Comparison of ENCODE assay signal across 26 cellular contexts in genomic region chr13:51623473-51623872, GRCh38. TPM values are rescaled to one million over a fixed set of nuclear protein-coding genes. Genes with fewer than 3 reads are reported as not detected.
A peak's percentile ranks its signal among the peaks of the same experiment; 100 is the strongest.
DNase-seq lines count a peak whose midpoint lies in the region; ATAC-seq, FAIRE-seq and TF ChIP-seq lines count a peak whose summit lies in the region.
"Had no signal": no experiment of that assay in that cellular context is flagged by ENCODE, and none has a peak within 500 bp of the region (broad histone marks: within the 10 kb centered on the region; RNA-seq: fewer than 3 reads in every experiment).

No MANE protein-coding gene starts in this region.

- H3K4me3 Mint-ChIP-seq in CD4-positive, alpha-beta memory T cell, result peak overlapping the region in 4 of 8 donors; percentile 13 to 62 (median 40)
- H3K4me3 Mint-ChIP-seq in astrocyte (ENCODE audit: unreplicated experiment) (no peak overlapping the region), type B pancreatic cell (no peak overlapping the region)
- H3K4me3 Mint-ChIP-seq in natural killer cell treated with Interleukin-12 subunit alpha and Interleukin-12 subunit beta and Interleukin-15 and Interleukin-18, amount 100 ng/mL, for 72 hours, result peak overlapping the region; percentile 6
- no peak overlapping the region for H3K4me3 Mint-ChIP-seq in activated CD4-positive, alpha-beta T cell treated with anti-CD3 and anti-CD28 coated beads, Interleukin-2, amount 10 ng/mL, durations not matched to agents 7 days and 5 days
- H3K4me3 Mint-ChIP-seq: activated CD4-positive, alpha-beta memory T cell treated with anti-CD3 and anti-CD28 coated beads for 36 hours; CD4-positive, alpha-beta T cell; memory B cell; stimulated activated effector memory CD8-positive, alpha-beta T cell treated with anti-CD3 and anti-CD28 coated beads, Interleukin-12 subunit alpha, Interleukin-12 subunit beta, amount 100 ng/mL, for 72 hours; WTC11 had no signal

- no peaks in the 10 kb centered on the region for H3K9me3 ChIP-seq in CD4-positive, alpha-beta memory T cell (ENCODE audit: control insufficient read depth in 1 of 2, low read length in 2 of 2)
- H3K9me3 ChIP-seq in Loucy (ENCODE audit: insufficient read depth, low read depth, low read length) (no peaks in the 10 kb centered on the region), astrocyte (ENCODE audit: insufficient read depth, low read depth, low read length) (no peaks in the 10 kb centered on the region)
- H3K9me3 ChIP-seq: gastroesophageal sphincter, pancreas, right lobe of liver had no signal

- H2AFZ ChIP-seq in Loucy (ENCODE audit: low read length), result no peak overlapping the region
- H2AFZ ChIP-seq in astrocyte (ENCODE audit: low read depth, low read length), result no peak overlapping the region

- no peak for DNase-seq in CD4-positive, alpha-beta memory T cell
- DNase-seq in astrocyte (ENCODE audit: low read depth), result peak; percentile 49
- DNase-seq in natural killer cell treated with Interleukin-12 subunit alpha and Interleukin-12 subunit beta and Interleukin-15 and Interleukin-18, amount 100 ng/mL, for 72 hours (ENCODE audit: low spot score), result no peak
- no peak for DNase-seq in type B pancreatic cell (ENCODE audit: extremely low spot score, unreplicated experiment)
- DNase-seq in frontal cortex (ENCODE audit: low spot score in 2 of 2), result no peak
- no peak for DNase-seq in brain microvascular endothelial cell
- DNase-seq in activated CD4-positive, alpha-beta T cell treated with anti-CD3 and anti-CD28 coated beads, Interleukin-2, amount 10 ng/mL, durations not matched to agents 7 days and 5 days, result no peak
- DNase-seq: activated CD4-positive, alpha-beta memory T cell treated with anti-CD3 and anti-CD28 coated beads for 36 hours; activated naive CD4-positive, alpha-beta T cell; activated T-cell treated with anti-CD3 and anti-CD28 coated beads for 4 hours; amygdala; CD4-positive, alpha-beta T cell; central memory CD4-positive, alpha-beta T cell; DMS53; GOT3; Kasumi-1; kidney glomerular epithelial cell; naive B cell; NCI-H1436; pancreas; right lobe of liver had no signal

- H3K9me3 Mint-ChIP-seq in CD4-positive, alpha-beta memory T cell, result no peaks in the 10 kb centered on the region
- H3K9me3 Mint-ChIP-seq in astrocyte (ENCODE audit: unreplicated experiment), result no peaks in the 10 kb centered on the region
- H3K9me3 Mint-ChIP-seq in natural killer cell treated with Interleukin-12 subunit alpha and Interleukin-12 subunit beta and Interleukin-15 and Interleukin-18, amount 100 ng/mL, for 72 hours, result no peaks in the 10 kb centered on the region
- no peaks in the 10 kb centered on the region for H3K9me3 Mint-ChIP-seq in type B pancreatic cell
- no peaks in the 10 kb centered on the region for H3K9me3 Mint-ChIP-seq in activated CD4-positive, alpha-beta T cell treated with anti-CD3 and anti-CD28 coated beads, Interleukin-2, amount 10 ng/mL, durations not matched to agents 7 days and 5 days
- H3K9me3 Mint-ChIP-seq: activated CD4-positive, alpha-beta memory T cell treated with anti-CD3 and anti-CD28 coated beads for 36 hours; CD4-positive, alpha-beta T cell; memory B cell; naive B cell; stimulated activated effector memory CD8-positive, alpha-beta T cell treated with anti-CD3 and anti-CD28 coated beads, Interleukin-12 subunit alpha, Interleukin-12 subunit beta, amount 100 ng/mL, for 72 hours; WTC11 had no signal

- no peaks in the 10 kb centered on the region for H3K27me3 ChIP-seq in CD4-positive, alpha-beta memory T cell (ENCODE audit: insufficient read depth, low read length)
- H3K27me3 ChIP-seq in Loucy (ENCODE audit: insufficient read depth, low read length, poor library complexity, severe bottlenecking) (no peaks in the 10 kb centered on the region), astrocyte (ENCODE audit: insufficient read depth, low read length) (no peaks in the 10 kb centered on the region), brain microvascular endothelial cell (replicated peaks) (no peaks in the 10 kb centered on the region)
- H3K27me3 ChIP-seq: gastroesophageal sphincter, pancreas, right lobe of liver had no signal

- H4K20me1 ChIP-seq in Loucy (ENCODE audit: insufficient read depth, low read length, poor library complexity, severe bottlenecking) (peaks cover 2% of the 10 kb centered on the region), astrocyte (ENCODE audit: insufficient read depth, low read length) (peaks cover 15% of the 10 kb centered on the region)

- H3K4me1 ChIP-seq in CD4-positive, alpha-beta memory T cell (ENCODE audit: insufficient read depth, low read length), result peaks cover 13% of the 10 kb centered on the region
- H3K4me1 ChIP-seq in Loucy (ENCODE audit: insufficient read depth, low read length, poor library complexity, severe bottlenecking) (peaks cover 27% of the 10 kb centered on the region), astrocyte (ENCODE audit: insufficient read depth, low read length) (peaks cover 12% of the 10 kb centered on the region)

- H3K27ac Mint-ChIP-seq in CD4-positive, alpha-beta memory T cell, result peak overlapping the region in 4 of 7 donors; percentile 30 to 78 (median 36)
- H3K27ac Mint-ChIP-seq in astrocyte (ENCODE audit: unreplicated experiment) (peak overlapping the region; percentile 30), type B pancreatic cell (no peak overlapping the region)
- no peak overlapping the region for H3K27ac Mint-ChIP-seq in natural killer cell treated with Interleukin-12 subunit alpha and Interleukin-12 subunit beta and Interleukin-15 and Interleukin-18, amount 100 ng/mL, for 72 hours
- no peak overlapping the region for H3K27ac Mint-ChIP-seq in activated CD4-positive, alpha-beta T cell treated with anti-CD3 and anti-CD28 coated beads, Interleukin-2, amount 10 ng/mL, durations not matched to agents 7 days and 5 days
- H3K27ac Mint-ChIP-seq: activated CD4-positive, alpha-beta memory T cell treated with anti-CD3 and anti-CD28 coated beads for 36 hours; CD4-positive, alpha-beta T cell; stimulated activated effector memory CD8-positive, alpha-beta T cell treated with anti-CD3 and anti-CD28 coated beads, Interleukin-12 subunit alpha, Interleukin-12 subunit beta, amount 100 ng/mL, for 72 hours; WTC11 had no signal

- no peaks in the 10 kb centered on the region for H3K27me3 Mint-ChIP-seq in CD4-positive, alpha-beta memory T cell
- H3K27me3 Mint-ChIP-seq in astrocyte (ENCODE audit: low read depth, unreplicated experiment) (no peaks in the 10 kb centered on the region), type B pancreatic cell (no peaks in the 10 kb centered on the region)
- no peaks in the 10 kb centered on the region for H3K27me3 Mint-ChIP-seq in natural killer cell treated with Interleukin-12 subunit alpha and Interleukin-12 subunit beta and Interleukin-15 and Interleukin-18, amount 100 ng/mL, for 72 hours
- H3K27me3 Mint-ChIP-seq in activated CD4-positive, alpha-beta T cell treated with anti-CD3 and anti-CD28 coated beads, Interleukin-2, amount 10 ng/mL, durations not matched to agents 7 days and 5 days, result no peaks in the 10 kb centered on the region
- H3K27me3 Mint-ChIP-seq: activated CD4-positive, alpha-beta memory T cell treated with anti-CD3 and anti-CD28 coated beads for 36 hours; CD4-positive, alpha-beta T cell; memory B cell; naive B cell had no signal

- CTCF ChIA-PET in CD4-positive, alpha-beta memory T cell (lab: Charles Lee; ENCODE audit: partially characterized antibody), result no interaction called here
- CTCF ChIA-PET in activated CD4-positive, alpha-beta T cell treated with anti-CD3 and anti-CD28 coated beads, Interleukin-2, amount 10 ng/mL, durations not matched to agents 7 days and 5 days (lab: Charles Lee), result interaction anchor here (0.6 to 1.8 kb wide), 2 partner anchors 9 to 136 kb away, joined by 3 to 6 read pairs; no protein-coding TSS in a partner anchor

- no peak for ATAC-seq in natural killer cell treated with Interleukin-12 subunit alpha and Interleukin-12 subunit beta and Interleukin-15 and Interleukin-18, amount 100 ng/mL, for 72 hours
- ATAC-seq: gastroesophageal sphincter; pancreas; right lobe of liver; stimulated activated effector memory CD8-positive, alpha-beta T cell treated with anti-CD3 and anti-CD28 coated beads, Interleukin-12 subunit alpha, Interleukin-12 subunit beta, amount 100 ng/mL, for 72 hours; WTC11 had no signal

- H3K4me1 Mint-ChIP-seq in CD4-positive, alpha-beta memory T cell, result peaks cover 14 to 45% (median 34%) of the 10 kb centered on the region in 4 donors
- peaks cover 63% of the 10 kb centered on the region for H3K4me1 Mint-ChIP-seq in astrocyte (ENCODE audit: low read depth, unreplicated experiment)
- peaks cover 44 to 49% of the 10 kb centered on the region in 2 donors for H3K4me1 Mint-ChIP-seq in natural killer cell treated with Interleukin-12 subunit alpha and Interleukin-12 subunit beta and Interleukin-15 and Interleukin-18, amount 100 ng/mL, for 72 hours (ENCODE audit: low read depth in 2 of 2)
- peaks cover 59% of the 10 kb centered on the region for H3K4me1 Mint-ChIP-seq in type B pancreatic cell (ENCODE audit: unreplicated experiment)
- peaks cover 19% of the 10 kb centered on the region for H3K4me1 Mint-ChIP-seq in activated CD4-positive, alpha-beta T cell treated with anti-CD3 and anti-CD28 coated beads, Interleukin-2, amount 10 ng/mL, durations not matched to agents 7 days and 5 days

- H3K4me2 ChIP-seq in Loucy (ENCODE audit: low read depth, low read length, poor library complexity, severe bottlenecking), result peak overlapping the region; percentile 44
- no peak overlapping the region for H3K4me2 ChIP-seq in astrocyte (ENCODE audit: low read length)

- TF ChIP-seq CTCF in Loucy (conservative IDR thresholded peaks at IDR 0.05; ENCODE audit: low read length), result no peak
- TF ChIP-seq CTCF in astrocyte (IDR thresholded peaks at IDR 0.05; ENCODE audit: insufficient read depth, low read depth, low read length), result no peak
- TF ChIP-seq CTCF in type B pancreatic cell (conservative IDR thresholded peaks at IDR 0.05), result no peak
- no peak for TF ChIP-seq CTCF in brain microvascular endothelial cell (IDR thresholded peaks at IDR 0.05; ENCODE audit: low read depth, low read length, missing control alignments)

- H3F3A ChIP-seq in Loucy (ENCODE audit: low read depth), result no peaks in the 10 kb centered on the region

- intact Hi-C loops in CD4-positive, alpha-beta memory T cell (cut with micrococcal nuclease), result no loop called here

- H3K36me3 ChIP-seq in CD4-positive, alpha-beta memory T cell (ENCODE audit: insufficient read depth, low read length), result no peaks in the 10 kb centered on the region
- no peaks in the 10 kb centered on the region for H3K36me3 ChIP-seq in Loucy (ENCODE audit: insufficient read depth, low read length)
- H3K36me3 ChIP-seq in astrocyte (ENCODE audit: insufficient read depth, low read length), result no peaks in the 10 kb centered on the region
- no peaks in the 10 kb centered on the region for H3K36me3 ChIP-seq in brain microvascular endothelial cell (replicated peaks)
- H3K36me3 ChIP-seq: gastroesophageal sphincter, pancreas, right lobe of liver had no signal

- FAIRE-seq in astrocyte (lab: Jason Lieb, UNC) (no peak), frontal cortex (lab: Jason Lieb, UNC) (no peak)
- FAIRE-seq: pancreas had no signal

- H3K79me2 ChIP-seq in Loucy (ENCODE audit: insufficient read depth, low read length) (peaks cover 49% of the 10 kb centered on the region), astrocyte (ENCODE audit: insufficient read depth, low read length) (peaks cover 68% of the 10 kb centered on the region)

- no peak overlapping the region for H3K27ac ChIP-seq in CD4-positive, alpha-beta memory T cell (ENCODE audit: low read depth, low read length)
- H3K27ac ChIP-seq in astrocyte (ENCODE audit: low read depth, low read length), result no peak overlapping the region
- H3K27ac ChIP-seq in brain microvascular endothelial cell, result no peak overlapping the region
- H3K27ac ChIP-seq: gastroesophageal sphincter, pancreas, right lobe of liver had no signal

- in situ Hi-C loops in brain microvascular endothelial cell (cut with HindIII; ENCODE audit: low pct_ligation_motif_present, low sequenced_read_pairs), result no loop called here

- H3K4me3 ChIP-seq in CD4-positive, alpha-beta memory T cell (ENCODE audit: low read length in 2 of 2), result no peak overlapping the region
- H3K4me3 ChIP-seq in Loucy (ENCODE audit: low read length, poor library complexity, severe bottlenecking), result no peak overlapping the region
- no peak overlapping the region for H3K4me3 ChIP-seq in astrocyte (ENCODE audit: insufficient read depth, low read depth, low read length)
- no peak overlapping the region for H3K4me3 ChIP-seq in brain microvascular endothelial cell (ENCODE audit: low read depth, low read length)
- H3K4me3 ChIP-seq: gastroesophageal sphincter, pancreas, right lobe of liver had no signal

- POLR2A ChIA-PET in CD4-positive, alpha-beta memory T cell (lab: Charles Lee; ENCODE audit: partially characterized antibody), result no interaction called here
- POLR2A ChIA-PET in activated CD4-positive, alpha-beta T cell treated with anti-CD3 and anti-CD28 coated beads, Interleukin-2, amount 10 ng/mL, durations not matched to agents 7 days and 5 days (lab: Charles Lee), result interaction anchor here (0.6 kb wide), 1 partner anchor 11 kb away, joined by 3 read pairs; no protein-coding TSS in a partner anchor

- H3K36me3 Mint-ChIP-seq in CD4-positive, alpha-beta memory T cell, result peaks cover 3 to 4% of the 10 kb centered on the region in 2 donors
- H3K36me3 Mint-ChIP-seq in astrocyte (ENCODE audit: low read depth, unreplicated experiment) (no peaks in the 10 kb centered on the region), type B pancreatic cell (peaks cover 3% of the 10 kb centered on the region)
- H3K36me3 Mint-ChIP-seq in natural killer cell treated with Interleukin-12 subunit alpha and Interleukin-12 subunit beta and Interleukin-15 and Interleukin-18, amount 100 ng/mL, for 72 hours, result no peaks in the 10 kb centered on the region
- H3K36me3 Mint-ChIP-seq in activated CD4-positive, alpha-beta T cell treated with anti-CD3 and anti-CD28 coated beads, Interleukin-2, amount 10 ng/mL, durations not matched to agents 7 days and 5 days (ENCODE audit: low read depth), result no peaks in the 10 kb centered on the region
- H3K36me3 Mint-ChIP-seq: activated CD4-positive, alpha-beta memory T cell treated with anti-CD3 and anti-CD28 coated beads for 36 hours; naive B cell; stimulated activated effector memory CD8-positive, alpha-beta T cell treated with anti-CD3 and anti-CD28 coated beads, Interleukin-12 subunit alpha, Interleukin-12 subunit beta, amount 100 ng/mL, for 72 hours; WTC11 had no signal

- H3K9me2 ChIP-seq in Loucy (replicated peaks; ENCODE audit: low read depth, low read length), result no peaks in the 10 kb centered on the region

- H3K9ac ChIP-seq in Loucy (ENCODE audit: low read depth, low read length, poor library complexity, severe bottlenecking) (no peak overlapping the region), astrocyte (ENCODE audit: low read length) (no peak overlapping the region)

RNA-seq across cellular contexts. Expression of gene WDFY2, which starts 39.2 kb away (rescaled TPM):
- total RNA-seq in CD4-positive, alpha-beta memory T cell, result 10 to 100 TPM; 20.0 to 21.8 TPM
- 1 to 10 TPM; 3.8 to 9.0 TPM for polyA plus RNA-seq in CD4-positive, alpha-beta memory T cell
- total RNA-seq in astrocyte (16.2 and 16.3 TPM in 2 replicates), type B pancreatic cell (ENCODE audit: low replicate concordance) (17.5 and 20.3 TPM in 2 replicates), frontal cortex (4.9 TPM)
- 10 to 100 TPM in 1 of 2 donors, 1 to 10 TPM in 1; 9.3 to 12.1 TPM for total RNA-seq in natural killer cell treated with Interleukin-12 subunit alpha and Interleukin-12 subunit beta and Interleukin-15 and Interleukin-18, amount 100 ng/mL, for 72 hours
- total RNA-seq in activated CD4-positive, alpha-beta T cell treated with anti-CD3 and anti-CD28 coated beads, Interleukin-2, amount 10 ng/mL, durations not matched to agents 7 days and 5 days, result 10 to 100 TPM; 10.9 to 12.6 TPM

Comparison
In these comparisons a context has a peak if more than half of its experiments do, and no peak if none do; other contexts are left out.
1. H3K27ac Mint-ChIP-seq: peak in CD4-positive, alpha-beta memory T cell (4 of 7) and astrocyte (single experiment); none in natural killer cell treated with Interleukin-12 subunit alpha and Interleukin-12 subunit beta and Interleukin-15 and Interleukin-18, amount 100 ng/mL, for 72 hours (0 of 2), type B pancreatic cell (single experiment) and activated CD4-positive, alpha-beta T cell treated with anti-CD3 and anti-CD28 coated beads, Interleukin-2, amount 10 ng/mL, durations not matched to agents 7 days and 5 days (single experiment).